In the genomic region with DNA sequence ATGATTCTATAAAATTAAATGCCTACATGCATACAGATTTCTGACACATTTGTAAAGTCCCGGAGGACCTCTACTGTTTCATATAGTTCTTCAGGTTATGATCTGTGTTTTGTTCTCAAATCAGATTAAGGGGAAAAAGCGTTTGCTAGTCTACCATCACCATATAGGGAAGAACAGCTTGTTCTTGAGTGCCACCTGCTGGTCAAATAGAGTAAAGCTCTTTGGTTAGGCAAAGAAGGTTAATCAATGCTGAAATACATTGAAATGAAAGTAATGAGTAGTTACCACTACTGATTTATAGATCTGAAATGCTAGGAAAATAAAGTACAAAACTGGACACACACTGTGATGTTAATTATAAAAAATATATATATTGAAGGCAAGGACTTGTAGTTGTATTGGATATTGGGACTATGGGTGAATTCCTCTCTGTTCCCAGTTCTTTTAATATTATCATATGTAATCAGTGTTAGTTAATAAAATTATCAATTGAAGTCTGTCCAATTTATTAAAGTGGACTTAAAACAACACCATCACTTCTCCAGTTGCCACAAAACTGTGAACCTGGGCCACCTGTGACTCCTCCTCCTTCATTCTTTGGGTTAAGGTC, we compare ENCODE assay signal across 7 cellular contexts.
DNase-seq lines count a peak whose midpoint lies in the region; ATAC-seq and TF ChIP-seq lines count a peak whose summit lies in the region.

No MANE protein-coding gene starts in this region.

- no peaks in the 10 kb centered on the region for H3K9me3 Mint-ChIP-seq in activated naive CD8-positive, alpha-beta T cell treated with anti-CD3 and anti-CD28 coated beads for 36 hours

- peaks cover 59% of the 10 kb centered on the region for H3K4me1 ChIP-seq in left ventricle myocardium inferior

- no peaks in the 10 kb centered on the region for H3K27me3 ChIP-seq in left ventricle myocardium inferior (ENCODE audit: low read depth)

- no peaks in the 10 kb centered on the region for H3K36me3 Mint-ChIP-seq in activated naive CD8-positive, alpha-beta T cell treated with anti-CD3 and anti-CD28 coated beads for 36 hours

- H3K27ac Mint-ChIP-seq in activated naive CD8-positive, alpha-beta T cell treated with anti-CD3 and anti-CD28 coated beads for 36 hours, result no peak overlapping the region

- H3K4me3 ChIP-seq in left ventricle myocardium inferior (no peak overlapping the region), skeletal muscle cell (ENCODE audit: low read depth, low read length) (no peak overlapping the region)

- H3K4me1 Mint-ChIP-seq in activated naive CD8-positive, alpha-beta T cell treated with anti-CD3 and anti-CD28 coated beads for 36 hours, result no peaks in the 10 kb centered on the region

- TF ChIP-seq CTCF in left ventricle myocardium inferior (IDR thresholded peaks at IDR 0.05; ENCODE audit: borderline replicate concordance), result peak; percentile 95

- ATAC-seq in GM19351 (IDR thresholded peaks at IDR 0.05; ENCODE audit: unreplicated experiment), result peak; percentile 73
- peak; percentile 65 for ATAC-seq in HG03460 (IDR thresholded peaks at IDR 0.05; ENCODE audit: unreplicated experiment)

- no peaks in the 10 kb centered on the region for H3K9me3 ChIP-seq in left ventricle myocardium inferior (replicated peaks)

- intact Hi-C loops in left ventricle myocardium inferior (cut with micrococcal nuclease), result loop anchor here (5.0 to 10.0 kb wide), 2 partner anchors 116 to 179 kb away; no protein-coding TSS in a partner anchor

- peaks cover 39% of the 10 kb centered on the region for H3K36me3 ChIP-seq in left ventricle myocardium inferior

- peaks cover 7% of the 10 kb centered on the region for H3K27me3 Mint-ChIP-seq in activated naive CD8-positive, alpha-beta T cell treated with anti-CD3 and anti-CD28 coated beads for 36 hours

- H3K27ac ChIP-seq in left ventricle myocardium inferior (replicated peaks), result peak overlapping the region; percentile 77

- DNase-seq in Daoy (ENCODE audit: low read depth) (peak; percentile 51), NCI-H82 treated with DMSO at 0.1 percent for 48 hours (lab: John Stamatoyannopoulos, UW; ENCODE audit: unreplicated experiment) (peak; percentile 66), left ventricle myocardium inferior (no peak), skeletal muscle cell (ENCODE audit: low read depth) (peak; percentile 17)
- DNase-seq in activated naive CD8-positive, alpha-beta T cell treated with anti-CD3 and anti-CD28 coated beads for 36 hours, result peak; percentile 17

- no peak overlapping the region for H3K4me3 Mint-ChIP-seq in activated naive CD8-positive, alpha-beta T cell treated with anti-CD3 and anti-CD28 coated beads for 36 hours
